In the genomic region with DNA sequence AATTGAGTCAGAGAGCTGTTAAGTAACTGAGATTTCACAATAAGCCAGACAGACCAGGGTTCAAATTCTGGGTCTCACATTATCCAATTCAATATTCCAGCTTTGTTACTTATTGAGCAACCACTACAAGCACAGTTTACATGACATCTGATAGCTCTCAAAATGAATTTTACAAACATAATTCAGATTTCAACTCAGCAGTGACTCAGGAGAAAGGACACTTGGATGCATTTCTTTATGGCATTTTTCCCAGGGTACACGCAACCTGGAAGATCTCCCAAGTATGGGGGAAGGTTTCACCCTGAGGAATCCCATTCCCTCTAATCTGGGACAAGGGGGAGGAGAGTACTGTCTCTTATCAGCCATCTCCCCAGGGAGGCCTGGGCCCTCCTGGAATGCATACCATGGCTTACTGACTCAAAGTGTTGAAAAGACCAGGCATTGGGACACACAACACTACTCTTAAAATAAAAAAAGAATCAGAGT, we compare ENCODE assay signal across 12 cellular contexts.
DNase-seq lines count a peak whose midpoint lies in the region; ATAC-seq and TF ChIP-seq lines count a peak whose summit lies in the region.
"Had no signal": no experiment of that assay in that cellular context is flagged by ENCODE, and none has a peak within 500 bp of the region (broad histone marks: within the 10 kb centered on the region; RNA-seq: fewer than 3 reads in every experiment).

No MANE protein-coding gene starts in this region.

- H3K27ac ChIP-seq in A673 (ENCODE audit: low read depth, low read length, poor library complexity, severe bottlenecking) (no peak overlapping the region), coronary artery (peak overlapping the region; percentile 18 to 33), right lobe of liver (peak overlapping the region in 1 of 3 donors; percentile 62)
- H3K27ac ChIP-seq: BLaER1 treated with 17β-estradiol and CSF1 and Interleukin-3, amounts not matched to agents 10 nM and 100 nM; foreskin keratinocyte; parathyroid adenoma had no signal

- DNase-seq in A673 (ENCODE audit: low spot score) (peak; percentile 41), HT1080 (ENCODE audit: low read depth) (peak; percentile 68), coronary artery (ENCODE audit: low spot score) (peak; percentile 90), right lobe of liver (peak; percentile 22 to 55 (median 50)), NAMALWA (ENCODE audit: low spot score) (no peak)
- DNase-seq in activated naive CD4-positive, alpha-beta T cell treated with anti-CD3 and anti-CD28 coated beads, Interleukin-2, amount 50 U/mL, for 16 hours: no peak
- DNase-seq in stimulated activated CD4-positive, alpha-beta T cell treated with anti-CD3 and anti-CD28 coated beads, Interleukin-4, amount 100 ng/mL, for 4 hours: no peak
- DNase-seq: NCI-H2227 treated with DMSO at 0.1 percent for 48 hours had no signal

- H3K27me3 ChIP-seq in A673 (replicated peaks; ENCODE audit: insufficient read depth, low read depth, low read length, poor library complexity) (no peaks in the 10 kb centered on the region), right lobe of liver (no peaks in the 10 kb centered on the region)
- H3K27me3 ChIP-seq: BLaER1 treated with 17β-estradiol and CSF1 and Interleukin-3, amounts not matched to agents 10 nM and 100 nM had no signal

- TF ChIP-seq CTCF in A673 (conservative IDR thresholded peaks at IDR 0.05; ENCODE audit: low read depth, low read length) (no peak), coronary artery (IDR thresholded peaks at IDR 0.05) (no peak), right lobe of liver (IDR thresholded peaks at IDR 0.05) (no peak)

- CTCF ChIA-PET in A673 (lab: Charles Lee): no interaction called here

- H3K4me3 ChIP-seq in A673 (ENCODE audit: low read depth, low read length, poor library complexity, severe bottlenecking): no peak overlapping the region
- no peak overlapping the region for H3K4me3 ChIP-seq in coronary artery
- H3K4me3 ChIP-seq in right lobe of liver: no peak overlapping the region
- H3K4me3 ChIP-seq: BLaER1 treated with 17β-estradiol and CSF1 and Interleukin-3, amounts not matched to agents 10 nM and 100 nM had no signal

- intact Hi-C loops in A673 (cut with micrococcal nuclease; ENCODE audit: unreplicated experiment): no loop called here
- intact Hi-C loops in right lobe of liver (cut with DNase I): no loop called here

- H3K9me3 ChIP-seq in A673 (ENCODE audit: low read depth, low read length, poor library complexity, severe bottlenecking): no peaks in the 10 kb centered on the region
- H3K9me3 ChIP-seq in right lobe of liver: no peaks in the 10 kb centered on the region
- H3K9me3 ChIP-seq: BLaER1 treated with 17β-estradiol and CSF1 and Interleukin-3, amounts not matched to agents 10 nM and 100 nM had no signal

- ATAC-seq in right lobe of liver (peak; percentile 65 to 92 (median 90)), GM18858 (IDR thresholded peaks at IDR 0.05; ENCODE audit: unreplicated experiment) (no peak)
- ATAC-seq: foreskin keratinocyte had no signal

- no peak for TF ChIP-seq POLR2A in right lobe of liver (IDR thresholded peaks at IDR 0.05)

- POLR2A ChIA-PET in A673 (lab: Charles Lee; ENCODE audit: low non-redundant PET): no interaction called here

- no peaks in the 10 kb centered on the region for H3K4me1 ChIP-seq in A673 (ENCODE audit: insufficient read depth, low read length, poor library complexity, severe bottlenecking)
- H3K4me1 ChIP-seq in right lobe of liver: peaks cover 0 to 13% (median 0%) of the 10 kb centered on the region in 4 donors
- H3K4me1 ChIP-seq: BLaER1 treated with 17β-estradiol and CSF1 and Interleukin-3, amounts not matched to agents 10 nM and 100 nM; foreskin keratinocyte had no signal

- 11% methylated on average over 1 of the region's 1 CpG for WGBS in right lobe of liver (ENCODE audit: insufficient coverage, low coverage, low lambda C conversion rate, missing lambda C conversion rate)

- H3K36me3 ChIP-seq in A673 (ENCODE audit: insufficient read depth, low read length, poor library complexity, severe bottlenecking): no peaks in the 10 kb centered on the region
- H3K36me3 ChIP-seq in right lobe of liver: no peaks in the 10 kb centered on the region
- H3K36me3 ChIP-seq: BLaER1 treated with 17β-estradiol and CSF1 and Interleukin-3, amounts not matched to agents 10 nM and 100 nM had no signal

- BruUV-seq in A673 (replicated peaks; lab: Mats Ljungman, UMichigan): no TSS peak

Comparison
In these comparisons a context has a peak if more than half of its experiments do, and no peak if none do; other contexts are left out.
1. DNase-seq: peak in A673 (single experiment), HT1080 (single experiment), coronary artery (single experiment) and right lobe of liver (3 of 3); none in activated naive CD4-positive, alpha-beta T cell treated with anti-CD3 and anti-CD28 coated beads, Interleukin-2, amount 50 U/mL, for 16 hours (single experiment), NAMALWA (single experiment) and stimulated activated CD4-positive, alpha-beta T cell treated with anti-CD3 and anti-CD28 coated beads, Interleukin-4, amount 100 ng/mL, for 4 hours (0 of 2).